11 cellular contexts compared by ENCODE assay signal in genomic region chr7:18552311-18552916, GRCh38. TPM values are rescaled to one million over a fixed set of nuclear protein-coding genes. Genes with fewer than 3 reads are reported as not detected.
DNase-seq lines count a peak whose midpoint lies in the region; ATAC-seq and TF ChIP-seq lines count a peak whose summit lies in the region.
"Had no signal": no experiment of that assay in that cellular context is flagged by ENCODE, and none has a peak within 500 bp of the region (broad histone marks: within the 10 kb centered on the region; RNA-seq: fewer than 3 reads in every experiment).

No MANE protein-coding gene starts in this region.

- H3K4me3 ChIP-seq in adipocyte (ENCODE audit: low read length) (no peak overlapping the region), neural progenitor cell (no peak overlapping the region)

- no peaks in the 10 kb centered on the region for H4K20me1 ChIP-seq in neural progenitor cell (ENCODE audit: low read depth)

- no peak overlapping the region for H3K4me3 Mint-ChIP-seq in neural progenitor cell

- DNase-seq in MV-4-11 (lab: John Stamatoyannopoulos, UW) = peak; percentile 45
- DNase-seq in adipocyte (ENCODE audit: low read depth) = peak; percentile 17
- no peak for DNase-seq in neural progenitor cell (ENCODE audit: low spot score)
- DNase-seq in erythroblast (lab: John Stamatoyannopoulos, UW) = no peak
- DNase-seq in activated CD8-positive, alpha-beta memory T cell treated with anti-CD3 and anti-CD28 coated beads, Interleukin-2, amount 50 U/mL, for 4 hours = no peak
- DNase-seq: activated naive CD4-positive, alpha-beta T cell treated with Interleukin-2 at 50 U/mL for 16 hours; GOT3; stimulated activated CD4-positive, alpha-beta T cell treated with anti-CD3 and anti-CD28 coated beads, Interleukin-12 subunit alpha, Interleukin-12 subunit beta, amount 100 ng/mL, for 4 hours had no signal

- H3K36me3 ChIP-seq in adipocyte (ENCODE audit: control insufficient read depth, insufficient read depth, low read length, severe bottlenecking) (peaks cover 3% of the 10 kb centered on the region), neural progenitor cell (no peaks in the 10 kb centered on the region)

- ATAC-seq in GM18868 (IDR thresholded peaks at IDR 0.05; ENCODE audit: unreplicated experiment) (peak; percentile 13), HG03045 (IDR thresholded peaks at IDR 0.05; ENCODE audit: unreplicated experiment) (no peak)

- H3K36me3 Mint-ChIP-seq in neural progenitor cell = no peaks in the 10 kb centered on the region

- no peaks in the 10 kb centered on the region for H3F3A ChIP-seq in neural progenitor cell (ENCODE audit: low read depth)

- H3K79me2 ChIP-seq in neural progenitor cell (ENCODE audit: low read depth) = no peaks in the 10 kb centered on the region

- no peak overlapping the region for H3K4me2 ChIP-seq in neural progenitor cell
- H3K4me2 ChIP-seq: KMS-11 had no signal

- H3K4me1 Mint-ChIP-seq in neural progenitor cell = peaks cover 9% of the 10 kb centered on the region

- no peak overlapping the region for H3K27ac Mint-ChIP-seq in neural progenitor cell

- H3K27me3 Mint-ChIP-seq in neural progenitor cell (ENCODE audit: insufficient read depth, low read depth) = no peaks in the 10 kb centered on the region

- no peak for TF ChIP-seq POLR2A in erythroblast (IDR thresholded peaks at IDR 0.05; ENCODE audit: low read length)

- peak overlapping the region; percentile 56 for H3K27ac ChIP-seq in neural progenitor cell
- H3K27ac ChIP-seq: KMS-11 had no signal

- no peaks in the 10 kb centered on the region for H3K27me3 ChIP-seq in adipocyte (replicated peaks; ENCODE audit: control insufficient read depth, insufficient read depth, low read length)
- no peaks in the 10 kb centered on the region for H3K27me3 ChIP-seq in neural progenitor cell

- H3K9ac ChIP-seq in adipocyte (ENCODE audit: low read length) = peak overlapping the region; percentile 20
- no peak overlapping the region for H3K9ac ChIP-seq in neural progenitor cell
- H3K9ac ChIP-seq: KMS-11 had no signal

- H3K4me1 ChIP-seq in adipocyte (ENCODE audit: control insufficient read depth, insufficient read depth, low read length) = peaks cover 18% of the 10 kb centered on the region
- no peaks in the 10 kb centered on the region for H3K4me1 ChIP-seq in neural progenitor cell

- no peaks in the 10 kb centered on the region for H3K9me3 ChIP-seq in adipocyte (ENCODE audit: control insufficient read depth, low read length)
- no peaks in the 10 kb centered on the region for H3K9me3 ChIP-seq in neural progenitor cell (ENCODE audit: low read depth)

- H2AFZ ChIP-seq in neural progenitor cell (replicated peaks) = no peak overlapping the region

- no peak for TF ChIP-seq CTCF in neural progenitor cell (IDR thresholded peaks at IDR 0.05)

- no peaks in the 10 kb centered on the region for H3K9me3 Mint-ChIP-seq in neural progenitor cell

RNA-seq across cellular contexts. Expression of gene HDAC9, which starts 56.9 kb away (rescaled TPM):
- 16.0 and 28.6 TPM in 2 replicates for total RNA-seq in neural progenitor cell (ENCODE audit: low replicate concordance)

Comparison
In these comparisons a context has a peak if more than half of its experiments do, and no peak if none do; other contexts are left out.
1. DNase-seq: peak in MV-4-11 (single experiment) and adipocyte (single experiment); none in neural progenitor cell (single experiment), erythroblast (0 of 2) and activated CD8-positive, alpha-beta memory T cell treated with anti-CD3 and anti-CD28 coated beads, Interleukin-2, amount 50 U/mL, for 4 hours (single experiment).